ENCODE assay signal across 31 cellular contexts in genomic region chr2:106517329-106517728, GRCh38. TPM values are rescaled to one million over a fixed set of nuclear protein-coding genes. Genes with fewer than 3 reads are reported as not detected.
"Had no signal": no experiment of that assay in that cellular context is flagged by ENCODE, and none has a peak within 500 bp of the region (broad histone marks: within the 10 kb centered on the region; RNA-seq: fewer than 3 reads in every experiment).

No MANE protein-coding gene starts in this region.

- H3K9me3 Mint-ChIP-seq: mesothelial cell of epicardium had no signal

- DNase-seq: dermis blood vessel endothelial cell; dorsolateral prefrontal cortex; effector CD4-positive, alpha-beta T cell; effector memory CD4-positive, alpha-beta T cell; erythroblast; esophagus squamous epithelium; foreskin fibroblast; foreskin melanocyte; gastrocnemius medialis; glutamatergic neuron; head of caudate nucleus; heart right ventricle; hippocampal formation; left cardiac atrium; left lung; left ventricle myocardium superior; lower lobe of right lung; mesenchymal stem cell; mucosa of descending colon; naive B cell had no signal

- H3K36me3 ChIP-seq: esophagus squamous epithelium, gastrocnemius medialis, heart right ventricle, left lung, lower lobe of right lung had no signal

- H3K4me3 Mint-ChIP-seq: mesothelial cell of epicardium, naive B cell had no signal

- FAIRE-seq: islet of Langerhans, keratinocyte had no signal

- H3K4me3 ChIP-seq: coronary artery, dorsolateral prefrontal cortex, esophagus squamous epithelium, gastrocnemius medialis, heart right ventricle, left lung, lower lobe of right lung, mucosa of descending colon had no signal

- ATAC-seq: esophagus mucosa, gastrocnemius medialis, heart right ventricle, left cardiac atrium, left lung, left ventricle myocardium superior, lower lobe of right lung, mucosa of descending colon had no signal

- H3K27ac Mint-ChIP-seq: mesothelial cell of epicardium, naive B cell had no signal

- H3K4me1 ChIP-seq: gastrocnemius medialis, heart right ventricle, left lung, lower lobe of right lung had no signal

- H3K27ac ChIP-seq: coronary artery, dorsolateral prefrontal cortex, epithelial cell of prostate, esophagus squamous epithelium, gastrocnemius medialis, heart right ventricle, left lung, lower lobe of right lung had no signal

- H3K27me3 ChIP-seq: dorsolateral prefrontal cortex, esophagus squamous epithelium, gastrocnemius medialis, left lung had no signal

- H3K36me3 Mint-ChIP-seq: mesothelial cell of epicardium, naive B cell had no signal

- H3K4me1 Mint-ChIP-seq: mesothelial cell of epicardium, naive B cell had no signal

- H3K9me3 ChIP-seq: esophagus squamous epithelium, gastrocnemius medialis, heart right ventricle, left lung, lower lobe of right lung, mucosa of descending colon had no signal

RNA-seq across cellular contexts. Expression of gene CD8B2, which starts 30.2 kb away (rescaled TPM):
- total RNA-seq: dermis blood vessel endothelial cell, esophagus mucosa, glomerular endothelial cell, kidney epithelial cell, left cardiac atrium, left ventricle myocardium superior, lung microvascular endothelial cell, mesenteric fat pad, mesothelial cell of epicardium, myocyte had no signal
- polyA plus RNA-seq: heart right ventricle, keratinocyte had no signal

RNA-seq across cellular contexts. Expression of gene RGPD3, which starts 49.1 kb away (rescaled TPM):
- total RNA-seq: left ventricle myocardium superior had no signal
